Comparison of ENCODE assay signal across 8 cellular contexts in the genomic region with DNA sequence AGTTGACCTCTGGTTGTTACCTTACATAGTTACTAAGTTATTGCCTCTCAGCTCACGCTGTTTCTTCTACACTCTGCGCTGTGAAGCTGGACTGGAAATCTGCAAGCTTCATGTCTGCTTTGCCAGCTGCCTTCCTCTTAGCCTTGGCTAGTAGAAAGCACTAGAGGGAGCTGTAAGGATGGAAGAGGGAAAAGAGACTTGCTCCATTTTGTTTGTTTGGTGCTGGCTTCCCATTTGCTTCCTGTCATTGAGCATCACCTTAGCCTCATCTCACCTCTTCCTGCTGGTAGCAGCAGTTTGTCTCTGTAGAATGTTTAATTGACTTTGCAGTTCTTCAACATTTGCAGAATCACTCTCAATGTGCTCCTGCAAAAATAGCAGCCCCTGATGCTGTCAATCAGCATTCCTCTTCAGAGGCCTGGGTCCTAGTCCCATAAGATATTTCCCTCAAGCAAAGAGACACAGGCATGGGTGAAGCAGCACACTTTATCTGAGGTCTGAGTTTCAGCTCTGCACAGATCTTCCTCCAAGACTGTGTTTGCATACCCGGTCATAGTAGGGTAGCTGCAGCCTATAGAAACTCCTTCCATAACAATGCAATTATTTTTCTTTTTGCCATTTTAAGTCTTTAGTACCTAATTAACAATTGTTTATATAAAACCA.
DNase-seq lines count a peak whose midpoint lies in the region; ATAC-seq, FAIRE-seq and TF ChIP-seq lines count a peak whose summit lies in the region.

No MANE protein-coding gene starts in this region.

- no peak for TF ChIP-seq POLR2A in GM12891 (IDR thresholded peaks at IDR 0.05; ENCODE audit: low read depth, low read length)

- TF ChIP-seq CTCF in epithelial cell of proximal tubule (conservative IDR thresholded peaks at IDR 0.05; ENCODE audit: low read depth, low read length) = peak; percentile 85
- TF ChIP-seq CTCF in retinal pigment epithelial cell (conservative IDR thresholded peaks at IDR 0.05; ENCODE audit: low read depth, low read length) = peak; percentile 76

- FAIRE-seq in GM12891 (lab: Jason Lieb, UNC) = no peak

- DNase-seq in NCI-H1694 treated with DMSO at 0.1 percent for 48 hours (lab: John Stamatoyannopoulos, UW) = peak; percentile 4
- DNase-seq in NCI-H1694 (lab: John Stamatoyannopoulos, UW) = no peak
- peak; percentile 33 to 67 for DNase-seq in NCI-H526 (lab: John Stamatoyannopoulos, UW)
- DNase-seq in epithelial cell of proximal tubule (ENCODE audit: low read depth) = no peak
- DNase-seq in retinal pigment epithelial cell (ENCODE audit: low read depth) = peak; percentile 10
- DNase-seq in NOMO-1 treated with DMSO at 0.1 percent for 48 hours (lab: John Stamatoyannopoulos, UW; ENCODE audit: unreplicated experiment) = no peak
- no peak for DNase-seq in GM12891 (ENCODE audit: insufficient read length, low spot score)

- no peak for ATAC-seq in GM18861 (IDR thresholded peaks at IDR 0.05; ENCODE audit: unreplicated experiment)

- H3K4me3 ChIP-seq in epithelial cell of proximal tubule (ENCODE audit: low read depth, low read length) = no peak overlapping the region
- H3K4me3 ChIP-seq in retinal pigment epithelial cell (ENCODE audit: low read length) = no peak overlapping the region

TF ChIP-seq in GM12891, 5 proteins besides CTCF, POLR2A, EP300 and RAD21:
- TF ChIP-seq PAX5 (IDR thresholded peaks at IDR 0.05; ENCODE audit: insufficient read depth, low read length, severe bottlenecking) = no peak
- no peak for TF ChIP-seq TAF1 (IDR thresholded peaks at IDR 0.05; ENCODE audit: low read depth, low read length)
- TF ChIP-seq POLR2AphosphoS5 (IDR thresholded peaks at IDR 0.05; ENCODE audit: low read depth, low read length) = no peak
- no peak for TF ChIP-seq POU2F2 (IDR thresholded peaks at IDR 0.05; ENCODE audit: low read depth, low read length)
- TF ChIP-seq SPI1 (IDR thresholded peaks at IDR 0.05; ENCODE audit: low read depth, low read length) = no peak

Comparison
In these comparisons a context has a peak if more than half of its experiments do, and no peak if none do; other contexts are left out.
1. DNase-seq: peak in NCI-H1694 treated with DMSO at 0.1 percent for 48 hours (single experiment), NCI-H526 (2 of 2) and retinal pigment epithelial cell (single experiment); none in NCI-H1694 (single experiment), epithelial cell of proximal tubule (single experiment), NOMO-1 treated with DMSO at 0.1 percent for 48 hours (single experiment) and GM12891 (single experiment).